Comparison of ENCODE assay signal across 10 cellular contexts in genomic region chr4:35151816-35152572, GRCh38.
DNase-seq lines count a peak whose midpoint lies in the region; ATAC-seq, FAIRE-seq and TF ChIP-seq lines count a peak whose summit lies in the region.
"Had no signal": no experiment of that assay in that cellular context is flagged by ENCODE, and none has a peak within 500 bp of the region (broad histone marks: within the 10 kb centered on the region; RNA-seq: fewer than 3 reads in every experiment).

No MANE protein-coding gene starts in this region.

- H3K4me3 ChIP-seq in mucosa of descending colon = no peak overlapping the region

- intact Hi-C loops in mucosa of descending colon (cut with DNase I, micrococcal nuclease) = no loop called here

- peaks cover 5% of the 10 kb centered on the region for H3K9me3 ChIP-seq in mucosa of descending colon

- DNase-seq in DMS53 (lab: John Stamatoyannopoulos, UW) (peak; percentile 85), HS-27A (ENCODE audit: low read depth) (peak; percentile 34), RCC 7860 (ENCODE audit: low spot score) (peak; percentile 15), iPS-NIHi7 (ENCODE audit: extremely low spot score) (peak; percentile 6), mucosa of descending colon (no peak), HCEC 1CT (no peak), dedifferentiated amniotic fluid mesenchymal stem cell (ENCODE audit: extremely low spot score) (no peak)
- DNase-seq: NK-92 treated with Interleukin-12 subunit alpha and Interleukin-12 subunit beta, amount 100 ng/mL, for 24 hours had no signal

- ATAC-seq in HG02840 (IDR thresholded peaks at IDR 0.05; ENCODE audit: low FRiP score, unreplicated experiment) = no peak
- ATAC-seq in mucosa of descending colon = no peak

- no peaks in the 10 kb centered on the region for H3K4me1 ChIP-seq in mucosa of descending colon (ENCODE audit: low read depth)
- H3K4me1 ChIP-seq: parathyroid adenoma had no signal

- no peaks in the 10 kb centered on the region for H3K36me3 ChIP-seq in mucosa of descending colon (ENCODE audit: low read depth)

- FAIRE-seq in RCC 7860 (lab: Jason Lieb, UNC) = peak; percentile 79

- TF ChIP-seq CTCF in mucosa of descending colon (IDR thresholded peaks at IDR 0.05) = no peak

Comparison
In these comparisons a context has a peak if more than half of its experiments do, and no peak if none do; other contexts are left out.
1. DNase-seq: peak in DMS53 (single experiment), HS-27A (single experiment), RCC 7860 (single experiment) and iPS-NIHi7 (single experiment); none in mucosa of descending colon (0 of 3), HCEC 1CT (single experiment) and dedifferentiated amniotic fluid mesenchymal stem cell (single experiment).